8 cellular contexts compared by ENCODE assay signal in the genomic region with DNA sequence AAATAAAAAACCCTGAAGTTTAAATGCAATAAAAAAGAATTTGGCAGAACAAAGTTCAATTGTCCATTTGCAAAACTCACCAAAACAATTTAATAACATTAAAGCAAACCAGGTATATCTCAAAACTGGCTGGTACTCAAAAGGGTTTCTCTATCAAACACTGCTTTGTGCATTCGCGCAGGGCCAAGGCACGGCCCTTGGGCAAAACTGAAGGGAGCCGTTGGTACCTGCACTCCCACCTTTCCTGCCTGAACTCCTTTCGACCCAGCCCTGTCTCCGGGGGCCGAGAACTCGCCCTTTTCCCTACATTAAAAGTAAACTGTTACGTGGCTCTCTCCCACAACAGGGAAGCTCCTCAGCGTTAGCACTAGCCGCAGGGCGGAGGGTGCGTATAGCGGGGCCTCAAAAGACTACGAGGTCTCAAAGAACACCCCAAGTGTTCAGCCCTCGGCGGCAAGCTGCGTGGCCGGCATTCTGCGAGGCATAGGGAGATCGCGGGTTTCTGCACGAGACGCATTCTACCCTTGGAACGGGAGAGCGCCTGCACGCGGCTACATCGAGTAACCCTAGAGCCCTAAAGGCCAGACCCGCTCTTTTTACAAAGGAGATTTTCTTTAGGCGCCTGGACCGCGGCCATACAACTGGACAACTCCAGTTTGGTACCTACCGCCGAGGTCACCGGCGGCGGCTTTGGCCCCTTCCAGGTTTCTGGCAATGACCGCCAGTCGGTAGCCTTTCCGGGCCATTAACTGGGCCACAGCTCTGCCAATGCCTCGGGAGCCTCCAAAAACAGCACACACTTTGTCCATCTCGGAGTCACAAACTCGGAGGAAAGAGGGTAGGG. TPM values are rescaled to one million over a fixed set of nuclear protein-coding genes. Genes with fewer than 3 reads are reported as not detected.
DNase-seq lines count a peak whose midpoint lies in the region; ATAC-seq and TF ChIP-seq lines count a peak whose summit lies in the region.

No MANE protein-coding gene starts in this region.

- TF ChIP-seq CTCF in OCI-LY3 (IDR thresholded peaks at IDR 0.05; ENCODE audit: low read depth, low read length) (peak; percentile 58), fibroblast of villous mesenchyme (IDR thresholded peaks at IDR 0.05; ENCODE audit: insufficient read depth, low read depth, low read length) (no peak), neural cell (IDR thresholded peaks at IDR 0.05; ENCODE audit: poor library complexity, severe bottlenecking) (peak; percentile 72)

- H3K4me3 ChIP-seq in OCI-LY3 (ENCODE audit: low read length) (peak overlapping the region; percentile 78), fibroblast of villous mesenchyme (ENCODE audit: low read depth, low read length) (peak overlapping the region; percentile 71), neural cell (ENCODE audit: low read length) (peak overlapping the region; percentile 81), subcutaneous abdominal adipose tissue (ENCODE audit: low read depth in 1 of 5, low read length in 5 of 5) (peak overlapping the region; percentile 86 to 96 (median 89))

- H3K4me1 ChIP-seq in OCI-LY3 (ENCODE audit: low read length) (peaks cover 20% of the 10 kb centered on the region), subcutaneous abdominal adipose tissue (ENCODE audit: control insufficient read depth in 5 of 5, insufficient read depth in 5 of 5, low read length in 5 of 5) (peaks cover 3 to 28% (median 25%) of the 10 kb centered on the region in 5 donors)

- H3F3A ChIP-seq in neural cell (ENCODE audit: insufficient read depth, low read length, poor library complexity, severe bottlenecking): no peaks in the 10 kb centered on the region

- peaks cover 46% of the 10 kb centered on the region for H3K4me1 Mint-ChIP-seq in activated T-helper 1 cell treated with anti-CD3 and anti-CD28 coated beads, Interleukin-12 subunit alpha, Interleukin-12 subunit beta, Interleukin-2, Interleukin-4 antibody, amounts not matched to agents 30 ng/mL and 10 ng/mL and 1 ng/mL, durations not matched to agents 14 hours and 24 hours and 36 hours (ENCODE audit: low read depth)

- H3K9ac ChIP-seq in OCI-LY3 (ENCODE audit: low read length) (peak overlapping the region; percentile 83), neural cell (ENCODE audit: low read length) (peak overlapping the region; percentile 90), subcutaneous abdominal adipose tissue (ENCODE audit: low read length in 5 of 5) (peak overlapping the region; percentile 78 to 96 (median 90))

- peak overlapping the region; percentile 34; the same call in 1 of the 2 replicates for H2AFZ ChIP-seq in OCI-LY3 (ENCODE audit: low read depth, low read length)
- H2AFZ ChIP-seq in neural cell (ENCODE audit: low read depth, low read length): peak overlapping the region; percentile 89

- H3K27me3 ChIP-seq in OCI-LY3 (ENCODE audit: low read depth, low read length) (no peaks in the 10 kb centered on the region), neural cell (ENCODE audit: insufficient read depth, low read depth, low read length) (no peaks in the 10 kb centered on the region), subcutaneous abdominal adipose tissue (ENCODE audit: control insufficient read depth in 5 of 5, insufficient read depth in 4 of 5, low read length in 5 of 5) (no peaks in the 10 kb centered on the region)

- H4K20me1 ChIP-seq in OCI-LY3 (ENCODE audit: insufficient read depth, low read length) (peaks cover 6% of the 10 kb centered on the region; the same call in 1 of the 2 replicates), neural cell (ENCODE audit: insufficient read depth) (no peaks in the 10 kb centered on the region)

- peak; percentile 34 for ATAC-seq in GM19351 (IDR thresholded peaks at IDR 0.05; ENCODE audit: unreplicated experiment)
- peak; percentile 40 for ATAC-seq in HG03460 (IDR thresholded peaks at IDR 0.05; ENCODE audit: unreplicated experiment)

- H3K27me3 Mint-ChIP-seq in activated T-helper 1 cell treated with anti-CD3 and anti-CD28 coated beads, Interleukin-12 subunit alpha, Interleukin-12 subunit beta, Interleukin-2, Interleukin-4 antibody, amounts not matched to agents 30 ng/mL and 10 ng/mL and 1 ng/mL, durations not matched to agents 14 hours and 24 hours and 36 hours (ENCODE audit: insufficient read depth): peaks cover 4% of the 10 kb centered on the region

- TF ChIP-seq RAD21 in neural cell (conservative IDR thresholded peaks at IDR 0.05): peak; percentile 24

- H3K9me2 ChIP-seq in neural cell (ENCODE audit: insufficient read depth, low read length): no peaks in the 10 kb centered on the region

- H3K79me2 ChIP-seq in OCI-LY3 (ENCODE audit: low read length) (peaks cover 25% of the 10 kb centered on the region), neural cell (replicated peaks; ENCODE audit: insufficient read depth, low read length) (peaks cover 32% of the 10 kb centered on the region)

- H3K36me3 Mint-ChIP-seq in activated T-helper 1 cell treated with anti-CD3 and anti-CD28 coated beads, Interleukin-12 subunit alpha, Interleukin-12 subunit beta, Interleukin-2, Interleukin-4 antibody, amounts not matched to agents 30 ng/mL and 10 ng/mL and 1 ng/mL, durations not matched to agents 14 hours and 24 hours and 36 hours (ENCODE audit: low read depth): peaks cover 8% of the 10 kb centered on the region

- no peaks in the 10 kb centered on the region for H3K9me3 Mint-ChIP-seq in activated T-helper 1 cell treated with anti-CD3 and anti-CD28 coated beads, Interleukin-12 subunit alpha, Interleukin-12 subunit beta, Interleukin-2, Interleukin-4 antibody, amounts not matched to agents 30 ng/mL and 10 ng/mL and 1 ng/mL, durations not matched to agents 14 hours and 24 hours and 36 hours

- H3K36me3 ChIP-seq in OCI-LY3 (replicated peaks; ENCODE audit: low read depth, low read length) (peaks cover 22% of the 10 kb centered on the region), neural cell (ENCODE audit: insufficient read depth, low read length) (no peaks in the 10 kb centered on the region), subcutaneous abdominal adipose tissue (ENCODE audit: control insufficient read depth in 5 of 5, insufficient read depth in 5 of 5, low read length in 5 of 5) (peaks cover 1 to 2% (median 2%) of the 10 kb centered on the region in 5 donors)

- TF ChIP-seq EP300 in neural cell (conservative IDR thresholded peaks at IDR 0.05; ENCODE audit: poor library complexity, severe bottlenecking): no peak

- H3K9me3 ChIP-seq in OCI-LY3 (ENCODE audit: insufficient read depth, low read length) (no peaks in the 10 kb centered on the region), neural cell (ENCODE audit: low read length) (no peaks in the 10 kb centered on the region), subcutaneous abdominal adipose tissue (ENCODE audit: control insufficient read depth in 5 of 5, low read length in 5 of 5) (no peaks in the 10 kb centered on the region)

- intact Hi-C loops in activated T-helper 1 cell treated with anti-CD3 and anti-CD28 coated beads, Interleukin-12 subunit alpha, Interleukin-12 subunit beta, Interleukin-2, Interleukin-4 antibody, amounts not matched to agents 30 ng/mL and 10 ng/mL and 1 ng/mL, durations not matched to agents 14 hours and 24 hours and 36 hours (cut with micrococcal nuclease): loop anchor here (1.0 to 10.0 kb wide), 14 partner anchors 17 to 1018 kb away; a partner anchor contains a TSS

- peak overlapping the region; percentile 69 for H3K4me2 ChIP-seq in OCI-LY3 (ENCODE audit: low read length)
- H3K4me2 ChIP-seq in neural cell (ENCODE audit: low read length): peak overlapping the region; percentile 86

- H3K27ac Mint-ChIP-seq in activated T-helper 1 cell treated with anti-CD3 and anti-CD28 coated beads, Interleukin-12 subunit alpha, Interleukin-12 subunit beta, Interleukin-2, Interleukin-4 antibody, amounts not matched to agents 30 ng/mL and 10 ng/mL and 1 ng/mL, durations not matched to agents 14 hours and 24 hours and 36 hours: peak overlapping the region; percentile 96

- H3K4me3 Mint-ChIP-seq in activated T-helper 1 cell treated with anti-CD3 and anti-CD28 coated beads, Interleukin-12 subunit alpha, Interleukin-12 subunit beta, Interleukin-2, Interleukin-4 antibody, amounts not matched to agents 30 ng/mL and 10 ng/mL and 1 ng/mL, durations not matched to agents 14 hours and 24 hours and 36 hours: peak overlapping the region; percentile 93

- DNase-seq in C1 segment of cervical spinal cord (lab: John Stamatoyannopoulos, UW) (peak in 12 of 14 donors; percentile 68 to 90 (median 82)), fibroblast of villous mesenchyme (ENCODE audit: low read depth) (peak; percentile 60)
- peak; percentile 52 for DNase-seq in activated T-helper 1 cell treated with anti-CD3 and anti-CD28 coated beads, Interleukin-12 subunit alpha, Interleukin-12 subunit beta, Interleukin-2, Interleukin-4 antibody, amounts not matched to agents 30 ng/mL and 10 ng/mL and 1 ng/mL, durations not matched to agents 14 hours and 24 hours and 36 hours (ENCODE audit: low spot score)

- H3K27ac ChIP-seq in OCI-LY3 (ENCODE audit: low read length) (peak overlapping the region; percentile 57), neural cell (ENCODE audit: low read length) (peak overlapping the region; percentile 92), subcutaneous abdominal adipose tissue (ENCODE audit: low read depth, low read length) (peak overlapping the region; percentile 89)

TF ChIP-seq in neural cell, 6 proteins besides CTCF, POLR2A, EP300 and RAD21 (continues in another document):
- peak; percentile 1 for TF ChIP-seq POLR2AphosphoS5 (IDR thresholded peaks at IDR 0.05)
- peak; percentile 68 for TF ChIP-seq MXI1 (conservative IDR thresholded peaks at IDR 0.05; ENCODE audit: poor library complexity, severe bottlenecking)
- no peak for TF ChIP-seq EZH2 (IDR thresholded peaks at IDR 0.05; ENCODE audit: borderline replicate concordance, insufficient read depth, low read length, poor library complexity, severe bottlenecking)

RNA-seq across cellular contexts. Expression of a gene that starts 0.6 kb away (rescaled TPM):
- 18.9 and 20.9 TPM in 2 replicates for total RNA-seq in activated T-helper 1 cell treated with anti-CD3 and anti-CD28 coated beads, Interleukin-12 subunit alpha, Interleukin-12 subunit beta, Interleukin-2, Interleukin-4 antibody, amounts not matched to agents 30 ng/mL and 10 ng/mL and 1 ng/mL, durations not matched to agents 14 hours and 24 hours and 36 hours
- 14.8 and 23.3 TPM in 2 replicates for total RNA-seq in fibroblast of villous mesenchyme
- 28.3 and 32.2 TPM in 2 replicates for polyA plus RNA-seq in neural cell
- polyA minus RNA-seq in neural cell: 43.3 and 51.5 TPM in 2 replicates

Comparison
In these comparisons a context has a peak if more than half of its experiments do, and no peak if none do; other contexts are left out.
1. Peak in every context shown above with its lines: DNase-seq, ATAC-seq, H3K4me3 ChIP-seq and H3K27ac ChIP-seq.